In genomic region chr9:97529363-97530076, GRCh38 we compare ENCODE assay signal across 8 cellular contexts. TPM values are rescaled to one million over a fixed set of nuclear protein-coding genes. Genes with fewer than 3 reads are reported as not detected.
DNase-seq lines count a peak whose midpoint lies in the region; ATAC-seq, FAIRE-seq and TF ChIP-seq lines count a peak whose summit lies in the region.

No MANE protein-coding gene starts in this region.

- no peak for TF ChIP-seq CTCF in upper lobe of left lung (IDR thresholded peaks at IDR 0.05)
- no peak for TF ChIP-seq CTCF in osteoblast (IDR thresholded peaks at IDR 0.05; ENCODE audit: extremely low read depth, low read depth, low read length)

- H3K9me3 ChIP-seq in upper lobe of left lung, result no peaks in the 10 kb centered on the region
- no peaks in the 10 kb centered on the region for H3K9me3 ChIP-seq in osteoblast (ENCODE audit: low read depth, low read length)

- no peak overlapping the region for H3K4me2 ChIP-seq in osteoblast (ENCODE audit: insufficient read depth, low read length)

- 55 to 60% methylated on average over 11 of the region's 11 CpGs for WGBS in upper lobe of left lung, 2 donors

- H3K27ac ChIP-seq in upper lobe of left lung (peak overlapping the region; percentile 52 to 75 (median 66)), osteoblast (ENCODE audit: low read depth, low read length) (no peak overlapping the region)

- peak; percentile 83 for ATAC-seq in GM21381 (IDR thresholded peaks at IDR 0.05; ENCODE audit: unreplicated experiment)
- ATAC-seq in upper lobe of left lung (ENCODE audit: low FRiP score in 2 of 2), result peak; percentile 59 to 80

- H3K4me1 ChIP-seq in upper lobe of left lung (peaks cover 4 to 15% (median 12%) of the 10 kb centered on the region in 4 donors), osteoblast (ENCODE audit: insufficient read depth, low read length) (peaks cover 6% of the 10 kb centered on the region)

- no peak overlapping the region for H2AFZ ChIP-seq in osteoblast (ENCODE audit: low read length)

- peak; percentile 75 for FAIRE-seq in GM12892 (lab: Jason Lieb, UNC)

- H3K36me3 ChIP-seq in upper lobe of left lung, result peaks cover 0 to 4% (median 0%) of the 10 kb centered on the region in 4 donors
- H3K36me3 ChIP-seq in osteoblast (ENCODE audit: insufficient read depth, low read length), result no peaks in the 10 kb centered on the region

- H3K27me3 ChIP-seq in upper lobe of left lung (no peaks in the 10 kb centered on the region), osteoblast (ENCODE audit: insufficient read depth, low read length) (no peaks in the 10 kb centered on the region)

- no peak overlapping the region for H3K4me3 ChIP-seq in upper lobe of left lung
- H3K4me3 ChIP-seq in osteoblast (ENCODE audit: insufficient read depth, low read length), result no peak overlapping the region

- no peaks in the 10 kb centered on the region for H3K79me2 ChIP-seq in osteoblast (ENCODE audit: insufficient read depth, low read length)

- DNase-seq in GM12892 (ENCODE audit: insufficient read length), result peak; percentile 56
- DNase-seq in HT1080 (ENCODE audit: low read depth), result peak; percentile 66
- DNase-seq in fibroblast of peridontal ligament (ENCODE audit: extremely low read depth), result peak; percentile 5
- peak in 1 of 2 donors; percentile 63 for DNase-seq in upper lobe of left lung
- no peak for DNase-seq in medulla oblongata (ENCODE audit: extremely low spot score)
- no peak for DNase-seq in osteoblast (ENCODE audit: insufficient read length, low spot score, missing footprints)
- no peak for DNase-seq in midbrain (lab: John Stamatoyannopoulos, UW)

- TF ChIP-seq POLR2A in GM12892 (IDR thresholded peaks at IDR 0.05; ENCODE audit: low read depth, low read length), result peak; percentile 56; the same call in 1 of the 2 replicates
- TF ChIP-seq POLR2A in upper lobe of left lung (IDR thresholded peaks at IDR 0.05), result no peak

- no peaks in the 10 kb centered on the region for H4K20me1 ChIP-seq in osteoblast (ENCODE audit: insufficient read depth, low read length)

- peak in 1 of 4 donors; percentile 79 for TF ChIP-seq EP300 in upper lobe of left lung (IDR thresholded peaks at IDR 0.05)

RNA-seq across cellular contexts. Expression of gene TMOD1, which starts 28.1 kb away (rescaled TPM):
- polyA plus RNA-seq in GM12892 (2012; ENCODE audit: missing spikeins), result 30.8 TPM
- 0.53 and 0.58 TPM in 2 replicates for total RNA-seq in HT1080 (2014; rRNA removed; shearing (Covaris generic))
- polyA plus RNA-seq in HT1080 (2015; cell fraction: cytosol; rRNA removed), result 1.2 and 1.4 TPM in 2 replicates
- polyA plus RNA-seq in HT1080 (2015; cell fraction: nucleus; rRNA removed), result 0.74 and 1.2 TPM in 2 replicates
- total RNA-seq in upper lobe of left lung (10 to 100 TPM in 1 of 6 donors, 1 to 10 TPM in 5; 4.4 to 12.6 (median 8.8) TPM), osteoblast (not detected in 2 replicates)

Comparison
In these comparisons a context has a peak if more than half of its experiments do, and no peak if none do; other contexts are left out.
1. DNase-seq: peak in GM12892 (single experiment), HT1080 (single experiment) and fibroblast of peridontal ligament (single experiment); none in medulla oblongata (single experiment), osteoblast (single experiment) and midbrain (single experiment).